In genomic region chr2:133953524-133953923, GRCh38 we compare ENCODE assay signal across 10 cellular contexts.
DNase-seq lines count a peak whose midpoint lies in the region; ATAC-seq lines count a peak whose summit lies in the region.
"Had no signal": no experiment of that assay in that cellular context is flagged by ENCODE, and none has a peak within 500 bp of the region (broad histone marks: within the 10 kb centered on the region; RNA-seq: fewer than 3 reads in every experiment).

No MANE protein-coding gene starts in this region.

- ATAC-seq in GM18498 (IDR thresholded peaks at IDR 0.05; ENCODE audit: unreplicated experiment) (peak; percentile 75), GM21390 (IDR thresholded peaks at IDR 0.05; ENCODE audit: unreplicated experiment) (peak; percentile 61), HG03066 (IDR thresholded peaks at IDR 0.05; ENCODE audit: low read depth, unreplicated experiment) (peak; percentile 72)

- DNase-seq in NOMO-1 (lab: John Stamatoyannopoulos, UW; ENCODE audit: unreplicated experiment in 2 of 2) (peak; percentile 85 to 86), NCI-H1436 (lab: John Stamatoyannopoulos, UW) (no peak), DMS79 treated with DMSO at 0.1 percent for 48 hours (lab: John Stamatoyannopoulos, UW) (no peak), NCI-H82 treated with DMSO at 0.1 percent for 48 hours (lab: John Stamatoyannopoulos, UW; ENCODE audit: unreplicated experiment) (no peak), iPS-NIHi11 (ENCODE audit: low spot score) (no peak)
- DNase-seq: NCI-H1930, uterus had no signal

Comparison
In these comparisons a context has a peak if more than half of its experiments do, and no peak if none do; other contexts are left out.
1. DNase-seq: peak in NOMO-1 (2 of 2); none in NCI-H1436 (single experiment), DMS79 treated with DMSO at 0.1 percent for 48 hours (single experiment), NCI-H82 treated with DMSO at 0.1 percent for 48 hours (single experiment) and iPS-NIHi11 (single experiment).
2. Peak in every context shown above with its lines, with median percentiles within 50 percentile points of each other: ATAC-seq.